Comparison of ENCODE assay signal across 9 cellular contexts in genomic region chr12:48969847-48970701, GRCh38. TPM values are rescaled to one million over a fixed set of nuclear protein-coding genes. Genes with fewer than 3 reads are reported as not detected.
DNase-seq lines count a peak whose midpoint lies in the region; ATAC-seq, FAIRE-seq and TF ChIP-seq lines count a peak whose summit lies in the region.
"Had no signal": no experiment of that assay in that cellular context is flagged by ENCODE, and none has a peak within 500 bp of the region (broad histone marks: within the 10 kb centered on the region; RNA-seq: fewer than 3 reads in every experiment).

No MANE protein-coding gene starts in this region.

- no peak overlapping the region for H2BK120ac ChIP-seq in mesendoderm (ENCODE audit: low read depth, low read length)

- peak overlapping the region; percentile 69 for H2AFZ ChIP-seq in GM12878 (ENCODE audit: control insufficient read depth, low read depth, low read length)

- no peak for TF ChIP-seq RAD21 in GM12878 (IDR thresholded peaks at IDR 0.05; ENCODE audit: insufficient read depth, low read depth, low read length)

- BruUV-seq in GM12878 (replicated peaks; lab: Mats Ljungman, UMichigan) = no TSS peak

- no peak overlapping the region for H2AK5ac ChIP-seq in mesendoderm (ENCODE audit: low read length)

- peak; percentile 23 for DNase-seq in 8988T
- peak; percentile 92 for DNase-seq in H7
- no peak for DNase-seq in GM12878 (ENCODE audit: low read depth, low spot score)
- DNase-seq in mesendoderm = peak; percentile 44
- no peak for DNase-seq in gastrocnemius medialis

- H2BK15ac ChIP-seq in mesendoderm (replicated peaks; ENCODE audit: low read depth) = no peak overlapping the region

- no peaks in the 10 kb centered on the region for H3K79me1 ChIP-seq in mesendoderm (ENCODE audit: low read length)

- SMC1A ChIA-PET in GM12878 (lab: Charles Lee; ENCODE audit: uncharacterized antibody, unreplicated experiment) = interaction anchor here (0.6 to 2.2 kb wide), 6 partner anchors 10 to 45 kb away, joined by 3 to 9 read pairs (median 4); partner anchors contain the start of gene FKBP11

- CTCF ChIA-PET in GM12878 (lab: Yijun Ruan, JAX) = interaction anchor here (0.6 to 7.1 kb wide), 13 partner anchors 8 to 176 kb away, joined by 3 to 65 read pairs (median 6); partner anchors contain the start of genes FKBP11 and WNT1

- peak overlapping the region; percentile 89 for H3K56ac ChIP-seq in mesendoderm (ENCODE audit: low read length)

- H3K79me2 ChIP-seq in GM12878 (ENCODE audit: control insufficient read depth, insufficient read depth, low read length) = no peaks in the 10 kb centered on the region
- no peaks in the 10 kb centered on the region for H3K79me2 ChIP-seq in mesendoderm (ENCODE audit: control insufficient read depth, insufficient read depth, low read length)

- H3K4me3 ChIP-seq in H7 (ENCODE audit: insufficient read depth, low read depth, low read length) (peak overlapping the region; percentile 23), GM12878 (no peak overlapping the region), mesendoderm (ENCODE audit: low read length) (no peak overlapping the region), gastrocnemius medialis (peak overlapping the region in 2 of 4 donors; percentile 19 to 32)

- H3K9ac ChIP-seq in GM12878 (ENCODE audit: control insufficient read depth, insufficient read depth, low read length) (no peak overlapping the region), mesendoderm (ENCODE audit: low read length) (peak overlapping the region; percentile 52)

- TF ChIP-seq CTCF in GM12878 (IDR thresholded peaks at IDR 0.05 in 2 of 3, conservative IDR thresholded peaks at IDR 0.05 in 1 of 3; ENCODE audit: control insufficient read depth in 2 of 3, extremely low read depth in 1 of 3, insufficient read depth in 1 of 3, low read depth in 3 of 3, low read length in 3 of 3) (peak in 1 of 3 experiments; percentile 7; a peak in 2 of 6 replicates), gastrocnemius medialis (IDR thresholded peaks at IDR 0.05 in 4 of 5, conservative IDR thresholded peaks at IDR 0.05 in 1 of 5) (no peak)

- FAIRE-seq in GM12878 (lab: Jason Lieb, UNC) = no peak
- FAIRE-seq: islet of Langerhans had no signal

- WGBS in GM12878 (ENCODE audit: insufficient coverage, insufficient replicate concordance, low lambda C conversion rate, missing lambda C conversion rate) = 26% methylated on average over 50 of the region's 77 CpGs
- WGBS in mesendoderm (ENCODE audit: extremely low coverage, insufficient coverage, low lambda C conversion rate) = no CpG with 5 or more reads among the region's 77 CpGs

- H3K4ac ChIP-seq in mesendoderm (ENCODE audit: low read depth, low read length) = no peak overlapping the region

- peak overlapping the region; percentile 59 for H3K23ac ChIP-seq in mesendoderm (ENCODE audit: low read length)

- ATAC-seq in GM12878 = peak; percentile 51
- ATAC-seq in gastrocnemius medialis = no peak
- ATAC-seq in HG02840 (IDR thresholded peaks at IDR 0.05; ENCODE audit: low FRiP score, unreplicated experiment) = no peak
- no peak for ATAC-seq in GM19324 (IDR thresholded peaks at IDR 0.05; ENCODE audit: low FRiP score, unreplicated experiment)
- ATAC-seq in HG03095 (IDR thresholded peaks at IDR 0.05; ENCODE audit: unreplicated experiment) = no peak

- H3K4me2 ChIP-seq in GM12878 (ENCODE audit: control insufficient read depth, insufficient read depth) (peak overlapping the region; percentile 84), mesendoderm (ENCODE audit: low read length) (peak overlapping the region; percentile 69)

- intact Hi-C loops in GM12878 (cut with micrococcal nuclease; ENCODE audit: unreplicated experiment) (no loop called here), gastrocnemius medialis (cut with DNase I; ENCODE audit: low total_unique reads) (no loop called here)

- RAD21 ChIA-PET in GM12878 (lab: Charles Lee; ENCODE audit: unreplicated experiment) = interaction anchor here (0.7 to 4.3 kb wide), 8 partner anchors 9 to 140 kb away, joined by 3 to 35 read pairs (median 6); partner anchors contain the start of genes ARF3, DDX23, FKBP11 and LMBR1L

- no peak overlapping the region for H3K27ac ChIP-seq in GM12878 (ENCODE audit: control insufficient read depth, insufficient read depth)
- H3K27ac ChIP-seq in mesendoderm (ENCODE audit: low read depth, low read length) = no peak overlapping the region
- no peak overlapping the region for H3K27ac ChIP-seq in gastrocnemius medialis

- no peak for TF ChIP-seq POLR2A in GM12878 (IDR thresholded peaks at IDR 0.05; ENCODE audit: low read depth, low read length)
- no peak for TF ChIP-seq POLR2A in gastrocnemius medialis (IDR thresholded peaks at IDR 0.05)

- H3K27me3 ChIP-seq in H7 (ENCODE audit: control insufficient read depth, insufficient read depth, low read length) = peaks cover 80% of the 10 kb centered on the region
- peaks cover 19 to 30% of the 10 kb centered on the region in 2 experiments for H3K27me3 ChIP-seq in GM12878 (replicated peaks in 1 of 2; ENCODE audit: control insufficient read depth in 2 of 2, insufficient read depth in 2 of 2, low read length in 1 of 2)
- H3K27me3 ChIP-seq in mesendoderm (ENCODE audit: insufficient read depth, low read length, poor library complexity) = peaks cover 46% of the 10 kb centered on the region
- peaks cover 47 to 59% (median 57%) of the 10 kb centered on the region in 3 donors for H3K27me3 ChIP-seq in gastrocnemius medialis

- no peak overlapping the region for H4K8ac ChIP-seq in mesendoderm (ENCODE audit: low read depth, low read length)

- no peak for TF ChIP-seq EP300 in GM12878 (IDR thresholded peaks at IDR 0.05; ENCODE audit: borderline replicate concordance in 1 of 2, control insufficient read depth in 1 of 2, low read depth in 2 of 2, low read length in 2 of 2)

- H3K36me3 ChIP-seq in H7 (replicated peaks; ENCODE audit: control insufficient read depth, insufficient read depth, low read length) (no peaks in the 10 kb centered on the region), GM12878 (ENCODE audit: control insufficient read depth in 2 of 2, insufficient read depth in 2 of 2, low read length in 1 of 2) (no peaks in the 10 kb centered on the region), mesendoderm (ENCODE audit: control insufficient read depth, insufficient read depth, low read length) (no peaks in the 10 kb centered on the region), gastrocnemius medialis (no peaks in the 10 kb centered on the region)

- in situ Hi-C loops in GM12878 (cut with MboI) = no loop called here
- in situ Hi-C loops in gastrocnemius medialis (cut with MboI; ENCODE audit: low sequenced_read_pairs in 4 of 4) = no loop called here

- no peaks in the 10 kb centered on the region for H4K20me1 ChIP-seq in GM12878 (ENCODE audit: control insufficient read depth, insufficient read depth)

- H3K4me1 ChIP-seq in GM12878 (ENCODE audit: control insufficient read depth, insufficient read depth, low read length) (peaks cover 47% of the 10 kb centered on the region), mesendoderm (ENCODE audit: control insufficient read depth, low read depth, low read length) (no peaks in the 10 kb centered on the region), gastrocnemius medialis (peaks cover 7 to 9% of the 10 kb centered on the region in 2 donors)

- POLR2A ChIA-PET in GM12878 (lab: Charles Lee) = interaction anchor here (1.0 to 7.4 kb wide), 2 partner anchors 15 to 18 kb away, joined by 3 to 86 read pairs; partner anchors contain the start of gene ARF3

- H3K9me3 ChIP-seq in GM12878 (replicated peaks; ENCODE audit: control insufficient read depth, insufficient read depth, low read length) = no peaks in the 10 kb centered on the region
- H3K9me3 ChIP-seq in gastrocnemius medialis = no peaks in the 10 kb centered on the region

- H2BK5ac ChIP-seq in mesendoderm (ENCODE audit: low read length) = no peak overlapping the region

- H4K5ac ChIP-seq in mesendoderm (ENCODE audit: low read length) = no peak overlapping the region

- H3K18ac ChIP-seq in mesendoderm (ENCODE audit: low read length) = no peak overlapping the region

RNA-seq across cellular contexts. Expression of gene WNT10B, which starts 1.5 kb away (rescaled TPM):
- 0.83 and 0.92 TPM in 2 replicates for total RNA-seq in H7 (2014; rRNA removed; shearing (Covaris generic))
- 2.5 and 2.8 TPM in 2 replicates for total RNA-seq in GM12878 (2013; cell fraction: nucleolus; rRNA removed)
- total RNA-seq in GM12878 (2014; rRNA removed) (0.27 and 0.45 TPM in 2 replicates), GM12878 (2014; rRNA removed; fragmentation: Illumina TruSeq; extraction: Trizol) (0.27 and 0.37 TPM in 2 replicates), GM12878 (2021) (0.61 and 0.95 TPM in 2 replicates), gastrocnemius medialis (not detected)
- polyA plus RNA-seq in GM12878 (2011; ENCODE audit: low read depth) = not detected
- polyA plus RNA-seq in GM12878 (2011; rRNA removed) (1.1 and 1.5 TPM in 2 replicates), GM12878 (2014; fragmentation: Illumina TruSeq; extraction: Trizol) (0.16 and 0.22 TPM in 2 replicates), GM12878 (2014; fragmentation: Nextera tagmentation; extraction: Ambion mirVana) (under 1 TPM; 0.09 to 0.10 TPM), GM12878 (2014; rRNA removed) (0.70 and 0.73 TPM in 2 replicates), GM12878 (2016; fragmentation: Nextera tagmentation; extraction: Ambion mirVana) (under 1 TPM; 0.21 to 0.46 TPM)
- polyA plus RNA-seq in GM12878 (2011; cell fraction: cytosol; rRNA removed) = 1.5 and 1.9 TPM in 2 replicates
- polyA plus RNA-seq in GM12878 (2011; cell fraction: nucleus; rRNA removed) = 3.3 and 5.2 TPM in 2 replicates
- 0.10 and 0.19 TPM in 2 replicates for polyA plus RNA-seq in GM12878 (2012)
- 0.66 and 0.98 TPM in 2 replicates for polyA minus RNA-seq in GM12878 (2011; rRNA and poly(A)+ RNA removed)
- 1.3 TPM in 1 of 2 replicates, not detected in the other for polyA minus RNA-seq in GM12878 (2011; cell fraction: cytosol; rRNA and poly(A)+ RNA removed)
- polyA minus RNA-seq in GM12878 (2011; cell fraction: nucleus; rRNA and poly(A)+ RNA removed) = 1.6 and 1.8 TPM in 2 replicates
- 0.11 TPM for polyA plus RNA-seq in mesendoderm (2013, experiment 1 of 2)
- polyA plus RNA-seq in mesendoderm (2013, experiment 2 of 2) = 0.18 TPM

RNA-seq across cellular contexts. Expression of gene WNT1, which starts 8.0 kb away (rescaled TPM):
- not detected in 2 replicates for total RNA-seq in H7 (2014; rRNA removed; shearing (Covaris generic))
- total RNA-seq in GM12878 (2013; cell fraction: nucleolus; rRNA removed) = not detected in 2 replicates
- total RNA-seq in GM12878 (2014; rRNA removed) = not detected in 2 replicates
- not detected in 2 replicates for total RNA-seq in GM12878 (2014; rRNA removed; fragmentation: Illumina TruSeq; extraction: Trizol)
- total RNA-seq in GM12878 (2021) = not detected in 2 replicates
- not detected for polyA plus RNA-seq in GM12878 (2011; ENCODE audit: low read depth)
- not detected in 2 replicates for polyA plus RNA-seq in GM12878 (2011; rRNA removed)
- polyA plus RNA-seq in GM12878 (2011; cell fraction: cytosol; rRNA removed) = 0.13 TPM in 1 of 2 replicates, not detected in the other
- 0.12 and 0.37 TPM in 2 replicates for polyA plus RNA-seq in GM12878 (2011; cell fraction: nucleus; rRNA removed)
- not detected in 2 replicates for polyA plus RNA-seq in GM12878 (2012)
- polyA plus RNA-seq in GM12878 (2014; fragmentation: Illumina TruSeq; extraction: Trizol) = not detected in 2 replicates
- not detected for polyA plus RNA-seq in GM12878 (2014; fragmentation: Nextera tagmentation; extraction: Ambion mirVana)
- polyA plus RNA-seq in GM12878 (2014; rRNA removed) = not detected in 2 replicates
- not detected for polyA plus RNA-seq in GM12878 (2016; fragmentation: Nextera tagmentation; extraction: Ambion mirVana)
- not detected in 2 replicates for polyA minus RNA-seq in GM12878 (2011; rRNA and poly(A)+ RNA removed)
- polyA minus RNA-seq in GM12878 (2011; cell fraction: cytosol; rRNA and poly(A)+ RNA removed) = not detected in 2 replicates
- polyA minus RNA-seq in GM12878 (2011; cell fraction: nucleus; rRNA and poly(A)+ RNA removed) = not detected in 2 replicates
- not detected for polyA plus RNA-seq in mesendoderm (2013, experiment 1 of 2)
- not detected for polyA plus RNA-seq in mesendoderm (2013, experiment 2 of 2)
- not detected for total RNA-seq in gastrocnemius medialis

RNA-seq across cellular contexts. Expression of gene ARF3, which starts 12.8 kb away (rescaled TPM):
- total RNA-seq in H7 (2014; rRNA removed; shearing (Covaris generic)) = 68.9 and 95.1 TPM in 2 replicates
- total RNA-seq in GM12878 (2013; cell fraction: nucleolus; rRNA removed) = 43.5 and 44.5 TPM in 2 replicates
- total RNA-seq in GM12878 (2014; rRNA removed) = 59.2 and 60.3 TPM in 2 replicates
- total RNA-seq in GM12878 (2014; rRNA removed; fragmentation: Illumina TruSeq; extraction: Trizol) = 50.3 and 50.4 TPM in 2 replicates
- total RNA-seq in GM12878 (2021) = 163 and 169 TPM in 2 replicates
- polyA plus RNA-seq in GM12878 (2011; ENCODE audit: low read depth) = 52.8 TPM
- 222 and 263 TPM in 2 replicates for polyA plus RNA-seq in GM12878 (2011; rRNA removed)
- 280 and 304 TPM in 2 replicates for polyA plus RNA-seq in GM12878 (2011; cell fraction: cytosol; rRNA removed)
- 114 and 134 TPM in 2 replicates for polyA plus RNA-seq in GM12878 (2011; cell fraction: nucleus; rRNA removed)
- polyA plus RNA-seq in GM12878 (2012) = 81.3 and 83.4 TPM in 2 replicates
- 93.4 and 95.4 TPM in 2 replicates for polyA plus RNA-seq in GM12878 (2014; fragmentation: Illumina TruSeq; extraction: Trizol)
- polyA plus RNA-seq in GM12878 (2014; fragmentation: Nextera tagmentation; extraction: Ambion mirVana) = 10 to 100 TPM in 1 of 2 experiments, 1 to 10 TPM in 1; 8.7 to 13.2 TPM
- 85.6 and 94.5 TPM in 2 replicates for polyA plus RNA-seq in GM12878 (2014; rRNA removed)
- 10 to 100 TPM; 67.2 to 81.5 TPM for polyA plus RNA-seq in GM12878 (2016; fragmentation: Nextera tagmentation; extraction: Ambion mirVana)
- polyA minus RNA-seq in GM12878 (2011; rRNA and poly(A)+ RNA removed) = 138 and 178 TPM in 2 replicates
- polyA minus RNA-seq in GM12878 (2011; cell fraction: cytosol; rRNA and poly(A)+ RNA removed) = 35.9 and 43.8 TPM in 2 replicates
- 16.8 and 38.7 TPM in 2 replicates for polyA minus RNA-seq in GM12878 (2011; cell fraction: nucleus; rRNA and poly(A)+ RNA removed)
- polyA plus RNA-seq in mesendoderm (2013, experiment 1 of 2) = 106 TPM
- polyA plus RNA-seq in mesendoderm (2013, experiment 2 of 2) = 110 TPM
- 10 to 100 TPM in 3 of 4 donors, 1 to 10 TPM in 1; 4.9 to 17.2 (median 13.5) TPM for total RNA-seq in gastrocnemius medialis

RNA-seq across cellular contexts. Expression of gene DDN, which starts 29.1 kb away (rescaled TPM):
- 0.10 and 0.30 TPM in 2 replicates for total RNA-seq in H7 (2014; rRNA removed; shearing (Covaris generic))
- total RNA-seq in GM12878 (2013; cell fraction: nucleolus; rRNA removed) = 3.6 and 4.6 TPM in 2 replicates
- total RNA-seq in GM12878 (2014; rRNA removed) (9.6 and 11.4 TPM in 2 replicates), GM12878 (2014; rRNA removed; fragmentation: Illumina TruSeq; extraction: Trizol) (5.1 and 5.5 TPM in 2 replicates), GM12878 (2021) (11.5 and 13.4 TPM in 2 replicates), gastrocnemius medialis (100 to 1,000 TPM in 3 of 4 donors, 10 to 100 TPM in 1; 26.8 to 415 (median 232) TPM)
- 1.5 TPM for polyA plus RNA-seq in GM12878 (2011; ENCODE audit: low read depth)
- polyA plus RNA-seq in GM12878 (2011; rRNA removed) (1.5 and 2.0 TPM in 2 replicates), GM12878 (2014; fragmentation: Illumina TruSeq; extraction: Trizol) (3.0 and 6.1 TPM in 2 replicates), GM12878 (2014; fragmentation: Nextera tagmentation; extraction: Ambion mirVana) (under 1 TPM; 0.10 to 0.22 TPM), GM12878 (2014; rRNA removed) (7.4 and 10.1 TPM in 2 replicates), GM12878 (2016; fragmentation: Nextera tagmentation; extraction: Ambion mirVana) (1 to 10 TPM in 1 of 2 experiments, under 1 TPM in 1; 0.70 to 1.0 TPM)
- 2.1 and 2.6 TPM in 2 replicates for polyA plus RNA-seq in GM12878 (2011; cell fraction: cytosol; rRNA removed)
- polyA plus RNA-seq in GM12878 (2011; cell fraction: nucleus; rRNA removed) = 4.1 and 5.1 TPM in 2 replicates
- polyA plus RNA-seq in GM12878 (2012) = 2.3 and 2.7 TPM in 2 replicates
- 1.5 and 2.7 TPM in 2 replicates for polyA minus RNA-seq in GM12878 (2011; rRNA and poly(A)+ RNA removed)
- 1.3 and 1.5 TPM in 2 replicates for polyA minus RNA-seq in GM12878 (2011; cell fraction: cytosol; rRNA and poly(A)+ RNA removed)
- polyA minus RNA-seq in GM12878 (2011; cell fraction: nucleus; rRNA and poly(A)+ RNA removed) = 1.7 and 2.6 TPM in 2 replicates
- 0.04 TPM for polyA plus RNA-seq in mesendoderm (2013, experiment 1 of 2)
- 0.06 TPM for polyA plus RNA-seq in mesendoderm (2013, experiment 2 of 2)

RNA-seq across cellular contexts. Expression of gene FKBP11, which starts 44.8 kb away (rescaled TPM):
- total RNA-seq in H7 (2014; rRNA removed; shearing (Covaris generic)) = 10.8 and 16.5 TPM in 2 replicates
- 29.3 and 32.5 TPM in 2 replicates for total RNA-seq in GM12878 (2013; cell fraction: nucleolus; rRNA removed)
- total RNA-seq in GM12878 (2014; rRNA removed) = 29.5 and 34.8 TPM in 2 replicates
- 40.6 and 43.1 TPM in 2 replicates for total RNA-seq in GM12878 (2014; rRNA removed; fragmentation: Illumina TruSeq; extraction: Trizol)
- 58.2 and 59.4 TPM in 2 replicates for total RNA-seq in GM12878 (2021)
- polyA plus RNA-seq in GM12878 (2011; ENCODE audit: low read depth) = 47.4 TPM
- 16.5 and 25.0 TPM in 2 replicates for polyA plus RNA-seq in GM12878 (2011; rRNA removed)
- 25.5 and 28.3 TPM in 2 replicates for polyA plus RNA-seq in GM12878 (2011; cell fraction: cytosol; rRNA removed)
- 31.3 and 38.7 TPM in 2 replicates for polyA plus RNA-seq in GM12878 (2011; cell fraction: nucleus; rRNA removed)
- polyA plus RNA-seq in GM12878 (2012) = 73.3 and 77.9 TPM in 2 replicates
- polyA plus RNA-seq in GM12878 (2014; fragmentation: Illumina TruSeq; extraction: Trizol) = 47.3 and 56.3 TPM in 2 replicates
- 10 to 100 TPM; 55.2 to 83.4 TPM for polyA plus RNA-seq in GM12878 (2014; fragmentation: Nextera tagmentation; extraction: Ambion mirVana)
- polyA plus RNA-seq in GM12878 (2014; rRNA removed) = 56.8 and 67.1 TPM in 2 replicates
- 100 to 1,000 TPM; 133 to 135 TPM for polyA plus RNA-seq in GM12878 (2016; fragmentation: Nextera tagmentation; extraction: Ambion mirVana)
- polyA minus RNA-seq in GM12878 (2011; rRNA and poly(A)+ RNA removed) = 16.8 and 17.3 TPM in 2 replicates
- polyA minus RNA-seq in GM12878 (2011; cell fraction: cytosol; rRNA and poly(A)+ RNA removed) = 6.3 and 9.6 TPM in 2 replicates
- 9.2 and 15.6 TPM in 2 replicates for polyA minus RNA-seq in GM12878 (2011; cell fraction: nucleus; rRNA and poly(A)+ RNA removed)
- polyA plus RNA-seq in mesendoderm (2013, experiment 1 of 2) = 116 TPM
- polyA plus RNA-seq in mesendoderm (2013, experiment 2 of 2) = 111 TPM
- total RNA-seq in gastrocnemius medialis = 1 to 10 TPM in 3 of 4 donors, not detected in 1; 2.1 to 3.9 (median 3.0) TPM

Comparison
In these comparisons a context has a peak if more than half of its experiments do, and no peak if none do; other contexts are left out.
1. DNase-seq: peak in 8988T (single experiment), H7 (single experiment) and mesendoderm (single experiment); none in GM12878 (single experiment) and gastrocnemius medialis (0 of 2).